ENCODE assay signal across 16 cellular contexts in genomic region chr6:52391599-52391998, GRCh38. TPM values are rescaled to one million over a fixed set of nuclear protein-coding genes. Genes with fewer than 3 reads are reported as not detected.
DNase-seq lines count a peak whose midpoint lies in the region; ATAC-seq lines count a peak whose summit lies in the region.
"Had no signal": no experiment of that assay in that cellular context is flagged by ENCODE, and none has a peak within 500 bp of the region (broad histone marks: within the 10 kb centered on the region; RNA-seq: fewer than 3 reads in every experiment).

No MANE protein-coding gene starts in this region.

- POLR2A ChIA-PET in T-cell (lab: Charles Lee) = interaction anchor here in 1 of 2 donors (1.4 kb wide), 1 partner anchor 106 kb away, joined by 3 read pairs; no protein-coding TSS in a partner anchor

- no peaks in the 10 kb centered on the region for H3K27me3 Mint-ChIP-seq in T-helper 2 cell treated with Interferon-gamma antibody and Interleukin-4, amounts not matched to agents 5 μg/mL and 100 μg/mL, for 36 hours (ENCODE audit: low read depth)
- no peaks in the 10 kb centered on the region for H3K27me3 Mint-ChIP-seq in T-cell
- H3K27me3 Mint-ChIP-seq in activated CD8-positive, alpha-beta memory T cell treated with anti-CD3 and anti-CD28 coated beads, Interleukin-2, amount 10 ng/mL, durations not matched to agents 7 days and 5 days = peaks cover 4% of the 10 kb centered on the region

- no peaks in the 10 kb centered on the region for H3K9me3 Mint-ChIP-seq in T-helper 2 cell treated with Interferon-gamma antibody and Interleukin-4, amounts not matched to agents 5 μg/mL and 100 μg/mL, for 36 hours
- peaks cover 0 to 8% (median 4%) of the 10 kb centered on the region in 3 donors for H3K9me3 Mint-ChIP-seq in T-cell
- H3K9me3 Mint-ChIP-seq in activated CD8-positive, alpha-beta memory T cell treated with anti-CD3 and anti-CD28 coated beads, Interleukin-2, amount 10 ng/mL, durations not matched to agents 7 days and 5 days (ENCODE audit: low read depth) = no peaks in the 10 kb centered on the region

- peaks cover 18% of the 10 kb centered on the region for H3K36me3 Mint-ChIP-seq in T-helper 2 cell treated with Interferon-gamma antibody and Interleukin-4, amounts not matched to agents 5 μg/mL and 100 μg/mL, for 36 hours (ENCODE audit: low read depth)
- peaks cover 3% of the 10 kb centered on the region for H3K36me3 Mint-ChIP-seq in T-cell
- H3K36me3 Mint-ChIP-seq in activated CD8-positive, alpha-beta memory T cell treated with anti-CD3 and anti-CD28 coated beads, Interleukin-2, amount 10 ng/mL, durations not matched to agents 7 days and 5 days = peaks cover 10% of the 10 kb centered on the region

- no peak for ATAC-seq in T-cell (replicated peaks in 1 of 4)
- no peak for ATAC-seq in activated CD8-positive, alpha-beta memory T cell treated with anti-CD3 and anti-CD28 coated beads, Interleukin-2, amount 10 ng/mL, durations not matched to agents 7 days and 5 days
- ATAC-seq: left colon had no signal

- peak overlapping the region; percentile 8 for H3K4me3 Mint-ChIP-seq in T-helper 2 cell treated with Interferon-gamma antibody and Interleukin-4, amounts not matched to agents 5 μg/mL and 100 μg/mL, for 36 hours
- peak overlapping the region in 1 of 3 donors; percentile 52 for H3K4me3 Mint-ChIP-seq in T-cell
- H3K4me3 Mint-ChIP-seq in activated CD8-positive, alpha-beta memory T cell treated with anti-CD3 and anti-CD28 coated beads, Interleukin-2, amount 10 ng/mL, durations not matched to agents 7 days and 5 days = no peak overlapping the region
- H3K4me3 Mint-ChIP-seq: neural crest cell had no signal

- peak overlapping the region; percentile 56 for H3K27ac Mint-ChIP-seq in T-helper 2 cell treated with Interferon-gamma antibody and Interleukin-4, amounts not matched to agents 5 μg/mL and 100 μg/mL, for 36 hours
- H3K27ac Mint-ChIP-seq in T-cell = peak overlapping the region; percentile 96 to 98
- no peak overlapping the region for H3K27ac Mint-ChIP-seq in activated CD8-positive, alpha-beta memory T cell treated with anti-CD3 and anti-CD28 coated beads, Interleukin-2, amount 10 ng/mL, durations not matched to agents 7 days and 5 days

- CTCF ChIA-PET in T-cell (lab: Charles Lee) = interaction anchor here (0.6 to 4.8 kb wide), 11 partner anchors 9 to 106 kb away, joined by 3 to 88 read pairs (median 15); partner anchors contain the start of genes EFHC1 (in 2 of the 2), MCM3 (in 1 of the 2) and PAQR8 (in 1 of the 2)
- CTCF ChIA-PET in activated CD8-positive, alpha-beta memory T cell treated with anti-CD3 and anti-CD28 coated beads, Interleukin-2, amount 10 ng/mL, durations not matched to agents 7 days and 5 days (lab: Charles Lee) = interaction anchor here (1.0 to 4.8 kb wide), 7 partner anchors 9 to 274 kb away, joined by 3 to 51 read pairs (median 8); partner anchors contain the start of genes MCM3 and PAQR8

- DNase-seq in T-helper 2 cell treated with Interferon-gamma antibody and Interleukin-4, amounts not matched to agents 5 μg/mL and 100 μg/mL, for 36 hours (ENCODE audit: low spot score) = no peak
- no peak for DNase-seq in T-helper 2 cell
- DNase-seq in T-cell = no peak
- DNase-seq in cerebellum (ENCODE audit: low spot score) = peak; percentile 87
- peak; percentile 22 for DNase-seq in retina
- no peak for DNase-seq in NCI-H1417 (lab: John Stamatoyannopoulos, UW)
- DNase-seq in effector CD8-positive, alpha-beta T cell (lab: John Stamatoyannopoulos, UW) = no peak
- no peak for DNase-seq in activated CD8-positive, alpha-beta memory T cell treated with anti-CD3 and anti-CD28 coated beads, Interleukin-2, amount 10 ng/mL, durations not matched to agents 7 days and 5 days
- DNase-seq: 8988T; esophagus squamous epithelium; GF-D8; left colon; NCI-H187; stimulated activated CD4-positive, alpha-beta T cell treated with anti-CD3 and anti-CD28 coated beads, Interleukin-2, amount 100 ng/mL, for 48 hours; uterus had no signal

- H3K4me1 Mint-ChIP-seq in T-helper 2 cell treated with Interferon-gamma antibody and Interleukin-4, amounts not matched to agents 5 μg/mL and 100 μg/mL, for 36 hours (ENCODE audit: low read depth) = peaks cover 71% of the 10 kb centered on the region
- peaks cover 83 to 93% (median 91%) of the 10 kb centered on the region in 3 donors for H3K4me1 Mint-ChIP-seq in T-cell
- peaks cover 74% of the 10 kb centered on the region for H3K4me1 Mint-ChIP-seq in activated CD8-positive, alpha-beta memory T cell treated with anti-CD3 and anti-CD28 coated beads, Interleukin-2, amount 10 ng/mL, durations not matched to agents 7 days and 5 days
- H3K4me1 Mint-ChIP-seq: neural crest cell had no signal

RNA-seq across cellular contexts. Expression of gene EFHC1, which starts 28.5 kb away (rescaled TPM):
- 1 to 10 TPM; 4.5 to 8.6 (median 6.2) TPM for total RNA-seq in T-cell
- 55.2 TPM for total RNA-seq in cerebellum
- 1 to 10 TPM; 1.7 to 2.1 TPM for total RNA-seq in activated CD8-positive, alpha-beta memory T cell treated with anti-CD3 and anti-CD28 coated beads, Interleukin-2, amount 10 ng/mL, durations not matched to agents 7 days and 5 days

RNA-seq across cellular contexts. Expression of gene PAQR8, which starts 29.6 kb away (rescaled TPM):
- total RNA-seq in T-cell = 10 to 100 TPM; 12.0 to 35.2 (median 30.2) TPM
- total RNA-seq in cerebellum = 20.6 TPM
- 10 to 100 TPM; 12.1 to 12.5 TPM for total RNA-seq in activated CD8-positive, alpha-beta memory T cell treated with anti-CD3 and anti-CD28 coated beads, Interleukin-2, amount 10 ng/mL, durations not matched to agents 7 days and 5 days

Comparison
In these comparisons a context has a peak if more than half of its experiments do, and no peak if none do; other contexts are left out.
1. DNase-seq: peak in cerebellum (single experiment) and retina (single experiment); none in T-helper 2 cell treated with Interferon-gamma antibody and Interleukin-4, amounts not matched to agents 5 μg/mL and 100 μg/mL, for 36 hours (single experiment), T-helper 2 cell (0 of 5), T-cell (0 of 34), NCI-H1417 (0 of 3), effector CD8-positive, alpha-beta T cell (single experiment) and activated CD8-positive, alpha-beta memory T cell treated with anti-CD3 and anti-CD28 coated beads, Interleukin-2, amount 10 ng/mL, durations not matched to agents 7 days and 5 days (single experiment).